In the genomic region with DNA sequence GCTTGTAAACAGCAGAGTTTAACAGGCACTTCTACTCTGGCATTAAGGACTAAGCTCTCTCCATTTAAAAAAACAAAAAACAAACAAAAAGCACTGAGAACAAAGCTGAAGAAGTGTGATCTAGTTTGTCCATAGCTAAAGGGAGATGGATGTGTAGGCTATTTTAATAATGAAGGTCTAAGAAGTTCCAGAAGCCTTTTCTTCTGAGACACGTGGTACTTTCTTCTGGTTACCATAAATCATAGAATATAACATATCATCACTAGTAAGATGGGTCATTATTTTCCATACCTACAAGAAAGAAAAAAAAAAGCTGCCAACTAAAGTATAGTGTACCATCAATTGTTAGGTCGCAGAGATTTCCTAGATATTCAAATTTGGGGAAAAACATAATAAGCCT, we compare ENCODE assay signal across 8 cellular contexts. TPM values are rescaled to one million over a fixed set of nuclear protein-coding genes. Genes with fewer than 3 reads are reported as not detected.
A peak's percentile ranks its signal among the peaks of the same experiment; 100 is the strongest.
DNase-seq lines count a peak whose midpoint lies in the region; ATAC-seq, FAIRE-seq and TF ChIP-seq lines count a peak whose summit lies in the region.

No MANE protein-coding gene starts in this region.

- no peaks in the 10 kb centered on the region for H3K4me1 ChIP-seq in SJCRH30
- H3K4me1 ChIP-seq in upper lobe of left lung: peaks cover 0 to 9% (median 0%) of the 10 kb centered on the region in 4 donors
- no peaks in the 10 kb centered on the region for H3K4me1 ChIP-seq in mesendoderm (ENCODE audit: control insufficient read depth, low read depth, low read length)
- H3K4me1 ChIP-seq in HepG2 (ENCODE audit: insufficient read depth, low read length): no peaks in the 10 kb centered on the region

- no peak for ATAC-seq in stimulated activated naive CD8-positive, alpha-beta T cell treated with anti-CD3 and anti-CD28 coated beads, Interleukin-15, Interleukin-2, amounts not matched to agents 100 U/mL and 50 U/mL, for 24 hours
- ATAC-seq in upper lobe of left lung (ENCODE audit: low FRiP score in 2 of 2) (no peak), HG02763 (IDR thresholded peaks at IDR 0.05; ENCODE audit: unreplicated experiment) (no peak), HepG2 (no peak)

- H3K9me3 ChIP-seq in SJCRH30 (replicated peaks): no peaks in the 10 kb centered on the region
- H3K9me3 ChIP-seq in upper lobe of left lung: no peaks in the 10 kb centered on the region
- H3K9me3 ChIP-seq in HepG2 (ENCODE audit: low read length): no peaks in the 10 kb centered on the region

- H3K79me1 ChIP-seq in mesendoderm (ENCODE audit: low read length): no peaks in the 10 kb centered on the region

- TF ChIP-seq POLR2A in upper lobe of left lung (IDR thresholded peaks at IDR 0.05) (no peak), HepG2 (IDR thresholded peaks at IDR 0.05; ENCODE audit: insufficient read depth in 1 of 2, low read depth in 2 of 2, low read length in 2 of 2) (no peak)

- POLR2A ChIA-PET in HepG2 (lab: Yijun Ruan, JAX): no interaction called here

- intact Hi-C loops in HepG2 (cut with micrococcal nuclease; ENCODE audit: unreplicated experiment): no loop called here

- H3K79me2 ChIP-seq in mesendoderm (ENCODE audit: control insufficient read depth, insufficient read depth, low read length) (no peaks in the 10 kb centered on the region), HepG2 (ENCODE audit: insufficient read depth, low read length) (no peaks in the 10 kb centered on the region)

- H3K4me1 Mint-ChIP-seq in stimulated activated naive CD8-positive, alpha-beta T cell treated with anti-CD3 and anti-CD28 coated beads, Interleukin-15, Interleukin-2, amounts not matched to agents 100 ng/mL and 50 ng/mL, for 24 hours (ENCODE audit: low read depth): peaks cover 29% of the 10 kb centered on the region

- in situ Hi-C loops in HepG2 (cut with HindIII; ENCODE audit: extremely low pct_ligation_motif_present, low pct_unique_long_range_greater_than_20kb): loop anchor here (25.0 kb wide), 1 partner anchor 441 kb away; no protein-coding TSS in a partner anchor

- H2AK5ac ChIP-seq in mesendoderm (ENCODE audit: low read length): no peak overlapping the region

- H3K4me3 ChIP-seq in SJCRH30 (peak overlapping the region; percentile 72), fibroblast of the aortic adventitia (ENCODE audit: low read depth, low read length) (peak overlapping the region; percentile 74), upper lobe of left lung (peak overlapping the region in 3 of 4 donors; percentile 47 to 62 (median 56)), mesendoderm (ENCODE audit: low read length) (no peak overlapping the region), HepG2 (replicated peaks in 1 of 3; ENCODE audit: insufficient read depth in 1 of 3, low read depth in 2 of 3, low read length in 3 of 3) (no peak overlapping the region)

- H3K36me3 ChIP-seq in SJCRH30: no peaks in the 10 kb centered on the region
- H3K36me3 ChIP-seq in upper lobe of left lung: no peaks in the 10 kb centered on the region
- H3K36me3 ChIP-seq in mesendoderm (ENCODE audit: control insufficient read depth, insufficient read depth, low read length): no peaks in the 10 kb centered on the region
- no peaks in the 10 kb centered on the region for H3K36me3 ChIP-seq in HepG2 (replicated peaks in 1 of 2; ENCODE audit: control insufficient read depth in 1 of 2, insufficient read depth in 2 of 2, low read length in 2 of 2)

- H3K4me3 Mint-ChIP-seq in stimulated activated naive CD8-positive, alpha-beta T cell treated with anti-CD3 and anti-CD28 coated beads, Interleukin-15, Interleukin-2, amounts not matched to agents 100 ng/mL and 50 ng/mL, for 24 hours: peak overlapping the region; percentile 41

- no peak overlapping the region for H2BK15ac ChIP-seq in mesendoderm (replicated peaks; ENCODE audit: low read depth)

- WGBS in upper lobe of left lung, 2 donors: 27 to 31% methylated on average over 2 of the region's 2 CpGs
- WGBS in mesendoderm (ENCODE audit: extremely low coverage, insufficient coverage, low lambda C conversion rate): no CpG with 5 or more reads among the region's 2 CpGs
- 43% methylated on average over 2 of the region's 2 CpGs for WGBS in HepG2 (ENCODE audit: low lambda C conversion rate)

- CTCF ChIA-PET in HepG2 (lab: Yijun Ruan, JAX; ENCODE audit: low intra/inter-chr PET ratio, low total read pairs): no interaction called here

- no peak overlapping the region for H3K56ac ChIP-seq in mesendoderm (ENCODE audit: low read length)

- H3K23ac ChIP-seq in mesendoderm (ENCODE audit: low read length): no peak overlapping the region

- FAIRE-seq in HepG2 (lab: Jason Lieb, UNC): no peak

- H3K4me2 ChIP-seq in mesendoderm (ENCODE audit: low read length): no peak overlapping the region
- no peak overlapping the region for H3K4me2 ChIP-seq in HepG2 (ENCODE audit: low read depth, low read length)

- H4K5ac ChIP-seq in mesendoderm (ENCODE audit: low read length): no peak overlapping the region

- no peaks in the 10 kb centered on the region for H3K36me3 Mint-ChIP-seq in stimulated activated naive CD8-positive, alpha-beta T cell treated with anti-CD3 and anti-CD28 coated beads, Interleukin-15, Interleukin-2, amounts not matched to agents 100 ng/mL and 50 ng/mL, for 24 hours (ENCODE audit: low read depth)

- TF ChIP-seq CTCF in fibroblast of the aortic adventitia (IDR thresholded peaks at IDR 0.05; ENCODE audit: insufficient read depth, low read length): no peak
- TF ChIP-seq CTCF in upper lobe of left lung (IDR thresholded peaks at IDR 0.05): no peak
- no peak for TF ChIP-seq CTCF in HepG2 (CRISPR knock-in tag; IDR thresholded peaks at IDR 0.05)

- H3K4ac ChIP-seq in mesendoderm (ENCODE audit: low read depth, low read length): no peak overlapping the region

- no peak for DNase-seq in stimulated activated naive CD8-positive, alpha-beta T cell treated with anti-CD3 and anti-CD28 coated beads, Interleukin-15, Interleukin-2, amounts not matched to agents 100 U/mL and 50 U/mL, for 24 hours
- DNase-seq in SJCRH30 (peak in 1 of 2 experiments; percentile 13), fibroblast of the aortic adventitia (ENCODE audit: low read depth) (peak; percentile 30), upper lobe of left lung (no peak), mesendoderm (no peak), HepG2 (ENCODE audit: low spot score) (no peak)

- H3K27ac Mint-ChIP-seq in stimulated activated naive CD8-positive, alpha-beta T cell treated with anti-CD3 and anti-CD28 coated beads, Interleukin-15, Interleukin-2, amounts not matched to agents 100 ng/mL and 50 ng/mL, for 24 hours: peak overlapping the region; percentile 26

- H3K27ac ChIP-seq in SJCRH30 (no peak overlapping the region), upper lobe of left lung (no peak overlapping the region), mesendoderm (ENCODE audit: low read depth, low read length) (no peak overlapping the region), HepG2 (ENCODE audit: extremely low read length, insufficient read depth, low read length) (no peak overlapping the region)

- H2AFZ ChIP-seq in HepG2 (ENCODE audit: low read length): no peak overlapping the region

- no peak overlapping the region for H4K8ac ChIP-seq in mesendoderm (ENCODE audit: low read depth, low read length)

- H3K9me3 Mint-ChIP-seq in stimulated activated naive CD8-positive, alpha-beta T cell treated with anti-CD3 and anti-CD28 coated beads, Interleukin-15, Interleukin-2, amounts not matched to agents 100 ng/mL and 50 ng/mL, for 24 hours: no peaks in the 10 kb centered on the region

- TF ChIP-seq EP300 in upper lobe of left lung (IDR thresholded peaks at IDR 0.05) (no peak), HepG2 (IDR thresholded peaks at IDR 0.05; ENCODE audit: low read depth in 2 of 2, low read length in 2 of 2) (no peak), HepG2 (CRISPR knock-in tag; IDR thresholded peaks at IDR 0.05; ENCODE audit: borderline replicate concordance) (no peak)

- no peaks in the 10 kb centered on the region for H3K27me3 Mint-ChIP-seq in stimulated activated naive CD8-positive, alpha-beta T cell treated with anti-CD3 and anti-CD28 coated beads, Interleukin-15, Interleukin-2, amounts not matched to agents 100 ng/mL and 50 ng/mL, for 24 hours

- no peaks in the 10 kb centered on the region for H4K20me1 ChIP-seq in HepG2 (ENCODE audit: insufficient read depth, low read length)

- H3K9ac ChIP-seq in mesendoderm (ENCODE audit: low read length) (no peak overlapping the region), HepG2 (ENCODE audit: insufficient read depth, low read depth, low read length) (no peak overlapping the region)

- no peaks in the 10 kb centered on the region for H3K27me3 ChIP-seq in SJCRH30
- no peaks in the 10 kb centered on the region for H3K27me3 ChIP-seq in upper lobe of left lung
- no peaks in the 10 kb centered on the region for H3K27me3 ChIP-seq in mesendoderm (ENCODE audit: insufficient read depth, low read length, poor library complexity)
- H3K27me3 ChIP-seq in HepG2 (ENCODE audit: control insufficient read depth in 1 of 2, insufficient read depth in 2 of 2, low read length in 2 of 2): no peaks in the 10 kb centered on the region

- BruUV-seq in HepG2 (replicated peaks; lab: Mats Ljungman, UMichigan): no TSS peak

- H3K18ac ChIP-seq in mesendoderm (ENCODE audit: low read length): no peak overlapping the region

- no peak for TF ChIP-seq RAD21 in HepG2 (CRISPR knock-in tag; IDR thresholded peaks at IDR 0.05)

- no peak overlapping the region for H2BK120ac ChIP-seq in mesendoderm (ENCODE audit: low read depth, low read length)

- H2BK5ac ChIP-seq in mesendoderm (ENCODE audit: low read length): no peak overlapping the region

RNA-seq across cellular contexts. Expression of a gene that starts 0.7 kb away (rescaled TPM):
- total RNA-seq in SJCRH30 (2014; rRNA removed; shearing (Covaris generic)): 14.6 and 16.2 TPM in 2 replicates
- total RNA-seq in fibroblast of the aortic adventitia (ENCODE audit: low replicate concordance): 7.6 and 11.9 TPM in 2 replicates
- total RNA-seq in upper lobe of left lung: 10 to 100 TPM in 5 of 6 donors, 1 to 10 TPM in 1; 9.4 to 34.2 (median 14.4) TPM
- 92.6 TPM for polyA plus RNA-seq in mesendoderm (2013, experiment 1 of 2)
- 90.5 TPM for polyA plus RNA-seq in mesendoderm (2013, experiment 2 of 2)
- total RNA-seq in HepG2 (2016; rRNA removed; fragmentation: Illumina TruSeq; extraction: Trizol): 1.7 and 3.8 TPM in 2 replicates
- total RNA-seq in HepG2 (2016; cell fraction: cytosol; rRNA removed; fragmentation: Illumina TruSeq; extraction: Trizol; ENCODE audit: low read depth): 0.97 and 1.4 TPM in 2 replicates
- total RNA-seq in HepG2 (2016; cell fraction: insoluble cytoplasmic fraction; rRNA removed; fragmentation: Illumina TruSeq; extraction: Trizol): 1.4 and 2.5 TPM in 2 replicates
- 1.5 and 3.5 TPM in 2 replicates for total RNA-seq in HepG2 (2016; cell fraction: membrane; rRNA removed; fragmentation: Illumina TruSeq; extraction: Trizol)
- total RNA-seq in HepG2 (2016; cell fraction: nucleus; rRNA removed; fragmentation: Illumina TruSeq; extraction: Trizol): 0.56 and 1.4 TPM in 2 replicates
- 1.4 TPM in 2 replicates for polyA plus RNA-seq in HepG2 (2011; rRNA removed)
- polyA plus RNA-seq in HepG2 (2011; cell fraction: cytosol; rRNA removed): 1.2 and 1.4 TPM in 2 replicates
- 0.37 and 0.74 TPM in 2 replicates for polyA plus RNA-seq in HepG2 (2011; cell fraction: nucleus; rRNA removed)
- polyA plus RNA-seq in HepG2 (2012): 2.5 and 2.6 TPM in 2 replicates
- 1.6 and 2.1 TPM in 2 replicates for polyA plus RNA-seq in HepG2 (2016; cell fraction: cytosol; fragmentation: Illumina TruSeq; extraction: Trizol; ENCODE audit: low read depth)
- polyA plus RNA-seq in HepG2 (2016; cell fraction: insoluble cytoplasmic fraction; fragmentation: Illumina TruSeq; extraction: Trizol; ENCODE audit: low read depth): 5.6 and 6.3 TPM in 2 replicates
- polyA plus RNA-seq in HepG2 (2016; cell fraction: membrane; fragmentation: Illumina TruSeq; extraction: Trizol; ENCODE audit: low read depth): 2.5 and 2.8 TPM in 2 replicates
- 3.0 and 5.4 TPM in 2 replicates for polyA plus RNA-seq in HepG2 (2016; cell fraction: nucleus; fragmentation: Illumina TruSeq; extraction: Trizol; ENCODE audit: insufficient read depth, low read depth)
- 0.46 and 20.4 TPM in 2 replicates for polyA minus RNA-seq in HepG2 (2011; rRNA and poly(A)+ RNA removed; ENCODE audit: low replicate concordance)
- polyA minus RNA-seq in HepG2 (2011; cell fraction: cytosol; rRNA and poly(A)+ RNA removed): 1.4 and 1.6 TPM in 2 replicates
- polyA minus RNA-seq in HepG2 (2011; cell fraction: nucleus; rRNA and poly(A)+ RNA removed): 1.0 and 2.1 TPM in 2 replicates

Comparison
In these comparisons a context has a peak if more than half of its experiments do, and no peak if none do; other contexts are left out.
1. H3K4me3 ChIP-seq: peak in SJCRH30 (single experiment), fibroblast of the aortic adventitia (single experiment) and upper lobe of left lung (3 of 4); none in mesendoderm (single experiment) and HepG2 (0 of 3).